ENCODE assay signal across 19 cellular contexts in genomic region chrX:107936434-107936730, GRCh38. TPM values are rescaled to one million over a fixed set of nuclear protein-coding genes. Genes with fewer than 3 reads are reported as not detected.
DNase-seq lines count a peak whose midpoint lies in the region; ATAC-seq and TF ChIP-seq lines count a peak whose summit lies in the region.
"Had no signal": no experiment of that assay in that cellular context is flagged by ENCODE, and none has a peak within 500 bp of the region (broad histone marks: within the 10 kb centered on the region; RNA-seq: fewer than 3 reads in every experiment).

No MANE protein-coding gene starts in this region.

- H3K27me3 ChIP-seq in BJ (ENCODE audit: control insufficient read depth, insufficient read depth, low read length) = no peaks in the 10 kb centered on the region
- H3K27me3 ChIP-seq in HUES64 (ENCODE audit: insufficient read depth, low read length) = no peaks in the 10 kb centered on the region
- H3K27me3 ChIP-seq: ovary had no signal

- H3K4me1 ChIP-seq in HUES64 (ENCODE audit: insufficient read depth, low read length) = no peaks in the 10 kb centered on the region
- H3K4me1 ChIP-seq in mesodermal cell (ENCODE audit: control insufficient read depth, insufficient read depth, low read length, poor library complexity, severe bottlenecking) = no peaks in the 10 kb centered on the region

- no peak for DNase-seq in BJ (ENCODE audit: low read depth)
- DNase-seq in epithelial cell of prostate (ENCODE audit: low read depth, low spot score) = no peak
- DNase-seq in activated effector memory CD4-positive, alpha-beta T cell treated with Interleukin-2 at 50 U/mL for 16 hours = no peak
- DNase-seq in DMS79 treated with DMSO at 0.1 percent for 48 hours (lab: John Stamatoyannopoulos, UW) = no peak
- DNase-seq in activated CD4-positive, alpha-beta memory T cell treated with anti-CD3 and anti-CD28 coated beads for 36 hours = no peak
- DNase-seq: activated T-cell treated with anti-CD3 and anti-CD28 coated beads, Interleukin-2, amount 50 U/mL, for 24 hours; Kasumi-1; midbrain; NCI-H187; NCI-H524; ovary; stimulated activated CD4-positive, alpha-beta T cell treated with anti-CD3 and anti-CD28 coated beads, Interleukin-12 subunit alpha, Interleukin-12 subunit beta, amount 100 ng/mL, for 4 hours; substantia nigra; T-helper 17 cell had no signal

- H3K9me3 ChIP-seq in HUES64 (ENCODE audit: insufficient read depth, low read depth, low read length) (no peaks in the 10 kb centered on the region), mesodermal cell (ENCODE audit: control insufficient read depth, low read length) (no peaks in the 10 kb centered on the region)
- H3K9me3 ChIP-seq: ovary had no signal

- H3K4me3 Mint-ChIP-seq in activated CD4-positive, alpha-beta memory T cell treated with anti-CD3 and anti-CD28 coated beads for 36 hours = no peak overlapping the region
- H3K4me3 Mint-ChIP-seq: T-helper 17 cell had no signal

- H3K36me3 ChIP-seq in BJ (ENCODE audit: control insufficient read depth, insufficient read depth, low read length) (no peaks in the 10 kb centered on the region), HUES64 (ENCODE audit: insufficient read depth, low read length) (peaks cover 9% of the 10 kb centered on the region), mesodermal cell (ENCODE audit: control insufficient read depth, insufficient read depth, low read length) (no peaks in the 10 kb centered on the region)
- H3K36me3 ChIP-seq: ovary had no signal

- peak overlapping the region; percentile 45 for H3K4me3 ChIP-seq in BJ (ENCODE audit: low read depth, low read length)
- H3K4me3 ChIP-seq in HUES64 (ENCODE audit: low read length) = peak overlapping the region; percentile 69
- peak overlapping the region; percentile 23 for H3K4me3 ChIP-seq in mesodermal cell (ENCODE audit: extremely low read depth, insufficient read depth, low read length, poor library complexity, severe bottlenecking)
- H3K4me3 ChIP-seq: ovary had no signal

- H3K27ac ChIP-seq in HUES64 (ENCODE audit: low read depth, low read length) (no peak overlapping the region), epithelial cell of prostate (peak overlapping the region; percentile 80), mesodermal cell (ENCODE audit: low read depth, low read length, severe bottlenecking) (no peak overlapping the region)
- H3K27ac ChIP-seq: HL-60, ovary had no signal

- peaks cover 11% of the 10 kb centered on the region for H3K27me3 Mint-ChIP-seq in activated CD4-positive, alpha-beta memory T cell treated with anti-CD3 and anti-CD28 coated beads for 36 hours

- H3K27ac Mint-ChIP-seq in activated CD4-positive, alpha-beta memory T cell treated with anti-CD3 and anti-CD28 coated beads for 36 hours = no peak overlapping the region
- H3K27ac Mint-ChIP-seq: activated T-cell treated with anti-CD3 and anti-CD28 coated beads, Interleukin-2, amount 50 U/mL, for 24 hours; T-helper 17 cell had no signal

- WGBS in HUES64 = 84% methylated on average over 16 of the region's 16 CpGs
- 67 to 92% methylated on average over 2 to 12 of the region's 16 CpGs for WGBS in mesodermal cell (ENCODE audit: insufficient coverage in 2 of 2), 2 experiments

- CTCF ChIA-PET in BJ (lab: Yijun Ruan, JAX) = no interaction called here
- CTCF ChIA-PET in activated CD4-positive, alpha-beta memory T cell treated with anti-CD3 and anti-CD28 coated beads for 36 hours (lab: Charles Lee) = no interaction called here

- H3K36me3 Mint-ChIP-seq in activated CD4-positive, alpha-beta memory T cell treated with anti-CD3 and anti-CD28 coated beads for 36 hours = no peaks in the 10 kb centered on the region

- H3K9me3 Mint-ChIP-seq in activated CD4-positive, alpha-beta memory T cell treated with anti-CD3 and anti-CD28 coated beads for 36 hours = no peaks in the 10 kb centered on the region

- peaks cover 3% of the 10 kb centered on the region for H3K4me1 Mint-ChIP-seq in activated CD4-positive, alpha-beta memory T cell treated with anti-CD3 and anti-CD28 coated beads for 36 hours (ENCODE audit: low read depth)
- H3K4me1 Mint-ChIP-seq: T-helper 17 cell had no signal

- H3K9ac ChIP-seq in HUES64 (ENCODE audit: low read depth, low read length) = peak overlapping the region; percentile 69; the same call in 1 of the 2 replicates

- POLR2A ChIA-PET in BJ (lab: Charles Lee) = no interaction called here
- POLR2A ChIA-PET in activated CD4-positive, alpha-beta memory T cell treated with anti-CD3 and anti-CD28 coated beads for 36 hours (lab: Charles Lee) = no interaction called here

- intact Hi-C loops in activated CD4-positive, alpha-beta memory T cell treated with anti-CD3 and anti-CD28 coated beads for 36 hours (cut with micrococcal nuclease) = no loop called here

- TF ChIP-seq CTCF in BJ (IDR thresholded peaks at IDR 0.05; ENCODE audit: insufficient read depth, low read depth, low read length) = no peak

- no peak for ATAC-seq in GM19351 (IDR thresholded peaks at IDR 0.05; ENCODE audit: unreplicated experiment)
- ATAC-seq: HCT116, T-helper 17 cell had no signal

RNA-seq across cellular contexts. Expression of gene TEX13B, which starts 45.8 kb away (rescaled TPM):
- not detected in 2 replicates for polyA plus RNA-seq in BJ (2011; rRNA removed)
- polyA minus RNA-seq in BJ (2011; rRNA and poly(A)+ RNA removed) = not detected in 2 replicates
- not detected for polyA plus RNA-seq in HUES64 (2013, experiment 1 of 2)
- polyA plus RNA-seq in HUES64 (2013, experiment 2 of 2) = 0.38 TPM
- polyA plus RNA-seq in mesodermal cell (2013, experiment 1 of 2) = not detected
- not detected for polyA plus RNA-seq in mesodermal cell (2013, experiment 2 of 2)
- not detected for total RNA-seq in activated CD4-positive, alpha-beta memory T cell treated with anti-CD3 and anti-CD28 coated beads for 36 hours
- total RNA-seq: ovary, T-helper 17 cell had no signal
- polyA plus RNA-seq: ovary had no signal
